In genomic region chr16:106623-107324, GRCh38 we compare ENCODE assay signal across 1 cellular context.
TF ChIP-seq lines count a peak whose summit lies in the region.

No MANE protein-coding gene starts in this region.

TF ChIP-seq in K562, 482 proteins besides CTCF, POLR2A, EP300 and RAD21 (continued from another document):
- TF ChIP-seq CTBP1 (IDR thresholded peaks at IDR 0.05; ENCODE audit: borderline replicate concordance) (peak; percentile 48; the same call in 1 of the 2 replicates), ZNF41 (CRISPR knock-in tag; conservative IDR thresholded peaks at IDR 0.05) (no peak), SMC3 (conservative IDR thresholded peaks at IDR 0.05; ENCODE audit: insufficient read depth, low read depth, low read length) (peak; percentile 92), JUNB (CRISPR knock-in tag; conservative IDR thresholded peaks at IDR 0.05) (no peak), CHD1 (IDR thresholded peaks at IDR 0.05; ENCODE audit: low read length) (no peak), ZSCAN32 (CRISPR knock-in tag; IDR thresholded peaks at IDR 0.05) (no peak), CBFA2T3 (IDR thresholded peaks at IDR 0.05) (no peak), ZNF57 (CRISPR knock-in tag; IDR thresholded peaks at IDR 0.05) (no peak), ZC3H8 (IDR thresholded peaks at IDR 0.05) (no peak), FOXJ3 (CRISPR knock-in tag; IDR thresholded peaks at IDR 0.05) (no peak), GATAD2B (IDR thresholded peaks at IDR 0.05; ENCODE audit: borderline replicate concordance) (no peak), SIN3A (IDR thresholded peaks at IDR 0.05; ENCODE audit: borderline replicate concordance in 2 of 2, control insufficient read depth in 1 of 2, low read depth in 2 of 2, low read length in 2 of 2) (no peak), ZBTB17 (CRISPR knock-in tag; IDR thresholded peaks at IDR 0.05) (no peak), LCOR (CRISPR knock-in tag; IDR thresholded peaks at IDR 0.05) (no peak), CBX8 (IDR thresholded peaks at IDR 0.05; ENCODE audit: borderline replicate concordance, extremely low read depth, low read depth, low read length, poor library complexity, severe bottlenecking) (no peak), NFE2 (IDR thresholded peaks at IDR 0.05; ENCODE audit: low read depth) (no peak), SRF (CRISPR knock-in tag; IDR thresholded peaks at IDR 0.05) (no peak), RHOXF2B (CRISPR knock-in tag; conservative IDR thresholded peaks at IDR 0.05) (no peak), JUND (IDR thresholded peaks at IDR 0.05; ENCODE audit: borderline replicate concordance, low read depth, low read length) (peak; percentile 41; the same call in 1 of the 2 replicates), JUND (tag; IDR thresholded peaks at IDR 0.05; ENCODE audit: borderline replicate concordance, low read depth, low read length) (peak; percentile 34; the same call in 1 of the 3 replicates), KLF10 (CRISPR knock-in tag; IDR thresholded peaks at IDR 0.05) (no peak), POLR2AphosphoS5 (IDR thresholded peaks at IDR 0.05; ENCODE audit: control insufficient read depth, insufficient read depth, low read depth, low read length) (no peak), MYC (IDR thresholded peaks at IDR 0.05; ENCODE audit: low read depth, low read length) (peak; percentile 29; the same call in 1 of the 2 replicates), MYC (CRISPR knock-in tag; IDR thresholded peaks at IDR 0.05; ENCODE audit: borderline replicate concordance, low read depth) (no peak), ELF2 (CRISPR knock-in tag; IDR thresholded peaks at IDR 0.05) (0 out of 2 replicates have a peak, but pooled peaks have one; percentile 38), STAG1 (CRISPR knock-in tag; IDR thresholded peaks at IDR 0.05; ENCODE audit: borderline replicate concordance) (no peak), POLR2B (IDR thresholded peaks at IDR 0.05; ENCODE audit: low read depth, partially characterized antibody) (no peak), KHSRP (IDR thresholded peaks at IDR 0.05) (no peak), ATF7 (IDR thresholded peaks at IDR 0.05) (0 out of 2 replicates have a peak, but pooled peaks have one; percentile 27), ZNF407 (IDR thresholded peaks at IDR 0.05; ENCODE audit: low read depth) (no peak), TEAD4 (IDR thresholded peaks at IDR 0.05; ENCODE audit: low read length) (peak; percentile 58; the same call in 1 of the 2 replicates), TEAD4 (CRISPR knock-in tag; IDR thresholded peaks at IDR 0.05; ENCODE audit: borderline replicate concordance) (no peak), ARID2 (IDR thresholded peaks at IDR 0.05) (peak; percentile 28; the same call in 1 of the 2 replicates), ZNF384 (IDR thresholded peaks at IDR 0.05; ENCODE audit: low read depth, low read length) (no peak; the same call in 1 of the 2 replicates), MED1 (CRISPR knock-in tag; IDR thresholded peaks at IDR 0.05; ENCODE audit: borderline replicate concordance) (no peak), ESRRB (CRISPR knock-in tag; IDR thresholded peaks at IDR 0.05; ENCODE audit: borderline replicate concordance) (no peak), FOXP1 (CRISPR knock-in tag; IDR thresholded peaks at IDR 0.05) (0 out of 2 replicates have a peak, but pooled peaks have one; percentile 44), ZNF431 (CRISPR knock-in tag; IDR thresholded peaks at IDR 0.05) (no peak), SREBF2 (CRISPR knock-in tag; IDR thresholded peaks at IDR 0.05) (no peak), RFX5 (IDR thresholded peaks at IDR 0.05; ENCODE audit: low read depth, low read length) (no peak), ARNT (IDR thresholded peaks at IDR 0.05) (no peak), ZEB2 (IDR thresholded peaks at IDR 0.05) (no peak), ZKSCAN8 (CRISPR knock-in tag; IDR thresholded peaks at IDR 0.05) (no peak), CXXC5 (CRISPR knock-in tag; IDR thresholded peaks at IDR 0.05) (0 out of 2 replicates have a peak, but pooled peaks have one; percentile 25), NFIC (IDR thresholded peaks at IDR 0.05) (peak; percentile 30; the same call in 1 of the 2 replicates), USF2 (CRISPR knock-in tag; IDR thresholded peaks at IDR 0.05) (peak; percentile 41), ZNF785 (CRISPR knock-in tag; IDR thresholded peaks at IDR 0.05) (no peak), ARID4B (CRISPR knock-in tag; IDR thresholded peaks at IDR 0.05) (0 out of 2 replicates have a peak, but pooled peaks have one; percentile 47)
- TF ChIP-seq, protein P1, sequence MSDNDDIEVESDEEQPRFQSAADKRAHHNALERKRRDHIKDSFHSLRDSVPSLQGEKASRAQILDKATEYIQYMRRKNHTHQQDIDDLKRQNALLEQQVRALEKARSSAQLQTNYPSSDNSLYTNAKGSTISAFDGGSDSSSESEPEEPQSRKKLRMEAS (CRISPR knock-in tag; IDR thresholded peaks at IDR 0.05), result peak; percentile 41; the same call in 1 of the 2 replicates
- TF ChIP-seq, protein P2, sequence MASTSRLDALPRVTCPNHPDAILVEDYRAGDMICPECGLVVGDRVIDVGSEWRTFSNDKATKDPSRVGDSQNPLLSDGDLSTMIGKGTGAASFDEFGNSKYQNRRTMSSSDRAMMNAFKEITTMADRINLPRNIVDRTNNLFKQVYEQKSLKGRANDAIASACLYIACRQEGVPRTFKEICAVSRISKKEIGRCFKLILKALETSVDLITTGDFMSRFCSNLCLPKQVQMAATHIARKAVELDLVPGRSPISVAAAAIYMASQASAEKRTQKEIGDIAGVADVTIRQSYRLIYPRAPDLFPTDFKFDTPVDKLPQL (IDR thresholded peaks at IDR 0.05; ENCODE audit: extremely low read depth, insufficient read length), result no peak
- TF ChIP-seq, protein P3, sequence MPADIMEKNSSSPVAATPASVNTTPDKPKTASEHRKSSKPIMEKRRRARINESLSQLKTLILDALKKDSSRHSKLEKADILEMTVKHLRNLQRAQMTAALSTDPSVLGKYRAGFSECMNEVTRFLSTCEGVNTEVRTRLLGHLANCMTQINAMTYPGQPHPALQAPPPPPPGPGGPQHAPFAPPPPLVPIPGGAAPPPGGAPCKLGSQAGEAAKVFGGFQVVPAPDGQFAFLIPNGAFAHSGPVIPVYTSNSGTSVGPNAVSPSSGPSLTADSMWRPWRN (IDR thresholded peaks at IDR 0.05; ENCODE audit: low read depth), result no peak
- TF ChIP-seq, protein P4, sequence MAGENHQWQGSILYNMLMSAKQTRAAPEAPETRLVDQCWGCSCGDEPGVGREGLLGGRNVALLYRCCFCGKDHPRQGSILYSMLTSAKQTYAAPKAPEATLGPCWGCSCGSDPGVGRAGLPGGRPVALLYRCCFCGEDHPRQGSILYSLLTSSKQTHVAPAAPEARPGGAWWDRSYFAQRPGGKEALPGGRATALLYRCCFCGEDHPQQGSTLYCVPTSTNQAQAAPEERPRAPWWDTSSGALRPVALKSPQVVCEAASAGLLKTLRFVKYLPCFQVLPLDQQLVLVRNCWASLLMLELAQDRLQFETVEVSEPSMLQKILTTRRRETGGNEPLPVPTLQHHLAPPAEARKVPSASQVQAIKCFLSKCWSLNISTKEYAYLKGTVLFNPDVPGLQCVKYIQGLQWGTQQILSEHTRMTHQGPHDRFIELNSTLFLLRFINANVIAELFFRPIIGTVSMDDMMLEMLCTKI (IDR thresholded peaks at IDR 0.05; ENCODE audit: partially characterized antibody), result no peak
